1 cellular context compared by ENCODE assay signal in the genomic region with DNA sequence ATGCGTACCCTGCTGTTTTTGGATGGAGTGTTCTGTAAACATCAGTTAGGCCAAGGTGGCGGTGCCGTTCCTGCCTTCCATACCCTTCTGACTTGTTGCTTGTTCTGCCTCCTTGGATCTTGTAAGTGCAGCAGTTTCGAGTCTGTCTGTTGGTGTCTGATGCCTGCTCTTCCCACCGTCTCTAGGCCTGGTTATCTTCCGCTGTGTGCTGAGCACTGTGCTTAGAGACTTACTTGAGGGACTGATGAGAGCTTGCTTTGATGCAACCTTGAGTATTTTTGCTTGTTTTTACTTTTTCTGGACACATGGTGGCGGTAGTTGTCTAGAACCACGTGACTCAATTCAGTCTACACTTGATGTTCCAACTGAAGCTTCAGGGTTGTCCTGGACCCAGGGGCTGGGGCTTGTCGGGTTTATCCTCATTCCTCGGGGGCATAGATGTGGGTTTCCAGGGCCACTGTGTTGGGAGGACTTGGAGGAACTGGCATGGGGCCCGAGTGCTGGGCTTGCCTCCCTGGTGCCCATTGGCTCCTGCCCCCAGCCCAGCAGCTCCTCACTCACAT.
A peak's percentile ranks its signal among the peaks of the same experiment; 100 is the strongest.
TF ChIP-seq lines count a peak whose summit lies in the region.

No MANE protein-coding gene starts in this region.

TF ChIP-seq in GM12878, 131 proteins besides CTCF, POLR2A, EP300 and RAD21:
- TF ChIP-seq SREBF2 (IDR thresholded peaks at IDR 0.05; ENCODE audit: low read length) (no peak), JUNB (IDR thresholded peaks at IDR 0.05) (no peak), SMC3 (IDR thresholded peaks at IDR 0.05; ENCODE audit: borderline replicate concordance, low read length) (peak; percentile 23; the same call in 1 of the 2 replicates), RAD51 (IDR thresholded peaks at IDR 0.05) (peak; percentile 89)
- TF ChIP-seq, protein P1, sequence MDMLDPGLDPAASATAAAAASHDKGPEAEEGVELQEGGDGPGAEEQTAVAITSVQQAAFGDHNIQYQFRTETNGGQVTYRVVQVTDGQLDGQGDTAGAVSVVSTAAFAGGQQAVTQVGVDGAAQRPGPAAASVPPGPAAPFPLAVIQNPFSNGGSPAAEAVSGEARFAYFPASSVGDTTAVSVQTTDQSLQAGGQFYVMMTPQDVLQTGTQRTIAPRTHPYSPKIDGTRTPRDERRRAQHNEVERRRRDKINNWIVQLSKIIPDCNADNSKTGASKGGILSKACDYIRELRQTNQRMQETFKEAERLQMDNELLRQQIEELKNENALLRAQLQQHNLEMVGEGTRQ (IDR thresholded peaks at IDR 0.05; ENCODE audit: borderline replicate concordance, low read depth, low read length): peak; percentile 63
- TF ChIP-seq, protein P2, sequence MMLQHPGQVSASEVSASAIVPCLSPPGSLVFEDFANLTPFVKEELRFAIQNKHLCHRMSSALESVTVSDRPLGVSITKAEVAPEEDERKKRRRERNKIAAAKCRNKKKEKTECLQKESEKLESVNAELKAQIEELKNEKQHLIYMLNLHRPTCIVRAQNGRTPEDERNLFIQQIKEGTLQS (IDR thresholded peaks at IDR 0.05; ENCODE audit: borderline replicate concordance, extremely low read depth, low read depth, low read length): peak; percentile 77; the same call in 1 of the 2 replicates
- TF ChIP-seq, protein P3, sequence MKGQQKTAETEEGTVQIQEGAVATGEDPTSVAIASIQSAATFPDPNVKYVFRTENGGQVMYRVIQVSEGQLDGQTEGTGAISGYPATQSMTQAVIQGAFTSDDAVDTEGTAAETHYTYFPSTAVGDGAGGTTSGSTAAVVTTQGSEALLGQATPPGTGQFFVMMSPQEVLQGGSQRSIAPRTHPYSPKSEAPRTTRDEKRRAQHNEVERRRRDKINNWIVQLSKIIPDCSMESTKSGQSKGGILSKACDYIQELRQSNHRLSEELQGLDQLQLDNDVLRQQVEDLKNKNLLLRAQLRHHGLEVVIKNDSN (IDR thresholded peaks at IDR 0.05; ENCODE audit: borderline replicate concordance, extremely low read length, insufficient read depth, low read depth, low read length): peak; percentile 63
TF ChIP-seq in GM12878: peak in this region for 5.
